ENCODE assay signal across 1 cellular context in the genomic region with DNA sequence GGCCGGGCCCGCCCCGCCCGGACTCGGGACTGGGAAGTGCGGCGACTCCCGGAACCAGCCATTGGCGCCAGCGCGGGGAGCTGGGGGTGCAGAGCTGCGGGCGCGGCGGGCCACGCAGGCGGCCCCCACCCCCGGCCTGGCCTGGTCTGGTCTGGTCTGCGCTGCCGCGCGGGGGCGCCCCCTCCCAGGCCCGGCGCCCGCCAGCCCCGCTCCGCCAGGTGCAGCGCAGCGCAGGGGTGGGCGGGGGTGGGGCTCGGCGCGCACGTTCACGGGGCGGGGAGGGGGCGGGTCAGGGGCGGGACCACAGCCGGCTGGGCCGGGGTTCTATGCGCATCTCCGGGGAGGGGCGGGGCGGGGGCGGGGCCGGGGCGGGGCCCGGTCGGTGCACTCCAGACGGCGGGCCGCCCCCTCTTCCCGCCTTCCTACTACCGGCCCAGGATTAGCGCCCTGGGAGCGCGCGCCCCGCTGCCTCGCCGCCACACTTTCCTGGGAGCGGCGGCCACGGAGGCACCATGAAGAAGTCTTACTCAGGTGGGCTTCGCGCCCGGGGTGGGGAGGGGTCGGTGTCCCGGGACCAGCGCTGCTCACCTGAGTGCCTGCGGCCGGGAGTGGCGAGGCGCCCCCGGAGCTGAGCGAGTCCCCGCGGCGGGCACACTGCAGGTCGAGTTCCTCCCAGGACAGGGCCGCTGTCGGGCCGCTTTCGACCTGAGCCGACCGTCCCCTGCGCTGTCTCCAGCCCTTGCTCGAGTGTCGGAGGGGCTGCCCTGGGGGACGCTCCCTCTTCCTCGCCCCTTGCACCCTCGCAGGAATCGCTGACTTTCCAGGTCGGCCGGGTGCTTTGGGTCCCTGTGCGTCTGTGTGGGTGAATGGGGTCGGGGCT.
TF ChIP-seq lines count a peak whose summit lies in the region.

No MANE protein-coding gene starts in this region.

TF ChIP-seq in HepG2, 621 proteins besides CTCF, POLR2A, EP300 and RAD21 (continued from another document and continues in another):
- TF ChIP-seq ZNF746 (CRISPR knock-in tag; IDR thresholded peaks at IDR 0.05) (peak; percentile 50; the same call in 1 of the 2 replicates), ZFP37 (CRISPR knock-in tag; IDR thresholded peaks at IDR 0.05; ENCODE audit: borderline replicate concordance) (no peak; the same call in 1 of the 2 replicates), ZNF20 (CRISPR knock-in tag; IDR thresholded peaks at IDR 0.05) (no peak), SOX5 (CRISPR knock-in tag; IDR thresholded peaks at IDR 0.05; ENCODE audit: borderline replicate concordance) (no peak), TOE1 (CRISPR knock-in tag; IDR thresholded peaks at IDR 0.05) (no peak), ZNF205 (CRISPR knock-in tag; IDR thresholded peaks at IDR 0.05) (peak; percentile 32; the same call in 1 of the 2 replicates), RBFOX2 (IDR thresholded peaks at IDR 0.05; ENCODE audit: low read depth, low read length) (peak; percentile 95), TMF1 (CRISPR knock-in tag; IDR thresholded peaks at IDR 0.05; ENCODE audit: low read depth) (no peak), PAF1 (CRISPR knock-in tag; IDR thresholded peaks at IDR 0.05) (no peak), SMC3 (IDR thresholded peaks at IDR 0.05; ENCODE audit: low read length) (no peak; the same call in 1 of the 2 replicates), ZNF543 (CRISPR knock-in tag; IDR thresholded peaks at IDR 0.05) (no peak; the same call in none of the 2 replicates), HOXA9 (CRISPR knock-in tag; IDR thresholded peaks at IDR 0.05; ENCODE audit: borderline replicate concordance) (no peak), ZZZ3 (CRISPR knock-in tag; IDR thresholded peaks at IDR 0.05; ENCODE audit: borderline replicate concordance) (no peak; the same call in 1 of the 2 replicates), HMG20A (CRISPR knock-in tag; IDR thresholded peaks at IDR 0.05; ENCODE audit: borderline replicate concordance) (no peak), EED (CRISPR knock-in tag; IDR thresholded peaks at IDR 0.05) (peak; percentile 85), ISL2 (CRISPR knock-in tag; IDR thresholded peaks at IDR 0.05) (no peak), ZNF224 (CRISPR knock-in tag; IDR thresholded peaks at IDR 0.05) (0 out of 2 replicates have a peak, but pooled peaks have one; percentile 21), TCF7 (IDR thresholded peaks at IDR 0.05; ENCODE audit: low read depth) (no peak), AKAP8 (CRISPR knock-in tag; IDR thresholded peaks at IDR 0.05) (0 out of 2 replicates have a peak, but pooled peaks have one; percentile 68), MED8 (CRISPR knock-in tag; IDR thresholded peaks at IDR 0.05; ENCODE audit: insufficient replicate concordance) (no peak), ZNF850 (CRISPR knock-in tag; conservative IDR thresholded peaks at IDR 0.05) (no peak)
- TF ChIP-seq, protein P1, sequence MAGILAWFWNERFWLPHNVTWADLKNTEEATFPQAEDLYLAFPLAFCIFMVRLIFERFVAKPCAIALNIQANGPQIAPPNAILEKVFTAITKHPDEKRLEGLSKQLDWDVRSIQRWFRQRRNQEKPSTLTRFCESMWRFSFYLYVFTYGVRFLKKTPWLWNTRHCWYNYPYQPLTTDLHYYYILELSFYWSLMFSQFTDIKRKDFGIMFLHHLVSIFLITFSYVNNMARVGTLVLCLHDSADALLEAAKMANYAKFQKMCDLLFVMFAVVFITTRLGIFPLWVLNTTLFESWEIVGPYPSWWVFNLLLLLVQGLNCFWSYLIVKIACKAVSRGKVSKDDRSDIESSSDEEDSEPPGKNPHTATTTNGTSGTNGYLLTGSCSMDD (CRISPR knock-in tag; IDR thresholded peaks at IDR 0.05): no peak
- TF ChIP-seq, protein P2, sequence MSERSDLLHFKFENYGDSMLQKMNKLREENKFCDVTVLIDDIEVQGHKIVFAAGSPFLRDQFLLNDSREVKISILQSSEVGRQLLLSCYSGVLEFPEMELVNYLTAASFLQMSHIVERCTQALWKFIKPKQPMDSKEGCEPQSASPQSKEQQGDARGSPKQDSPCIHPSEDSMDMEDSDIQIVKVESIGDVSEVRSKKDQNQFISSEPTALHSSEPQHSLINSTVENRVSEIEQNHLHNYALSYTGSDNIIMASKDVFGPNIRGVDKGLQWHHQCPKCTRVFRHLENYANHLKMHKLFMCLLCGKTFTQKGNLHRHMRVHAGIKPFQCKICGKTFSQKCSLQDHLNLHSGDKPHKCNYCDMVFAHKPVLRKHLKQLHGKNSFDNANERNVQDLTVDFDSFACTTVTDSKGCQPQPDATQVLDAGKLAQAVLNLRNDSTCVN (CRISPR knock-in tag; IDR thresholded peaks at IDR 0.05; ENCODE audit: borderline replicate concordance): peak; percentile 19; the same call in 1 of the 2 replicates
- TF ChIP-seq, protein P3, sequence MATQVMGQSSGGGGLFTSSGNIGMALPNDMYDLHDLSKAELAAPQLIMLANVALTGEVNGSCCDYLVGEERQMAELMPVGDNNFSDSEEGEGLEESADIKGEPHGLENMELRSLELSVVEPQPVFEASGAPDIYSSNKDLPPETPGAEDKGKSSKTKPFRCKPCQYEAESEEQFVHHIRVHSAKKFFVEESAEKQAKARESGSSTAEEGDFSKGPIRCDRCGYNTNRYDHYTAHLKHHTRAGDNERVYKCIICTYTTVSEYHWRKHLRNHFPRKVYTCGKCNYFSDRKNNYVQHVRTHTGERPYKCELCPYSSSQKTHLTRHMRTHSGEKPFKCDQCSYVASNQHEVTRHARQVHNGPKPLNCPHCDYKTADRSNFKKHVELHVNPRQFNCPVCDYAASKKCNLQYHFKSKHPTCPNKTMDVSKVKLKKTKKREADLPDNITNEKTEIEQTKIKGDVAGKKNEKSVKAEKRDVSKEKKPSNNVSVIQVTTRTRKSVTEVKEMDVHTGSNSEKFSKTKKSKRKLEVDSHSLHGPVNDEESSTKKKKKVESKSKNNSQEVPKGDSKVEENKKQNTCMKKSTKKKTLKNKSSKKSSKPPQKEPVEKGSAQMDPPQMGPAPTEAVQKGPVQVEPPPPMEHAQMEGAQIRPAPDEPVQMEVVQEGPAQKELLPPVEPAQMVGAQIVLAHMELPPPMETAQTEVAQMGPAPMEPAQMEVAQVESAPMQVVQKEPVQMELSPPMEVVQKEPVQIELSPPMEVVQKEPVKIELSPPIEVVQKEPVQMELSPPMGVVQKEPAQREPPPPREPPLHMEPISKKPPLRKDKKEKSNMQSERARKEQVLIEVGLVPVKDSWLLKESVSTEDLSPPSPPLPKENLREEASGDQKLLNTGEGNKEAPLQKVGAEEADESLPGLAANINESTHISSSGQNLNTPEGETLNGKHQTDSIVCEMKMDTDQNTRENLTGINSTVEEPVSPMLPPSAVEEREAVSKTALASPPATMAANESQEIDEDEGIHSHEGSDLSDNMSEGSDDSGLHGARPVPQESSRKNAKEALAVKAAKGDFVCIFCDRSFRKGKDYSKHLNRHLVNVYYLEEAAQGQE (IDR thresholded peaks at IDR 0.05; ENCODE audit: borderline replicate concordance in 1 of 2, low read depth in 1 of 2, low read length in 2 of 2): no peak
- TF ChIP-seq, protein P4, sequence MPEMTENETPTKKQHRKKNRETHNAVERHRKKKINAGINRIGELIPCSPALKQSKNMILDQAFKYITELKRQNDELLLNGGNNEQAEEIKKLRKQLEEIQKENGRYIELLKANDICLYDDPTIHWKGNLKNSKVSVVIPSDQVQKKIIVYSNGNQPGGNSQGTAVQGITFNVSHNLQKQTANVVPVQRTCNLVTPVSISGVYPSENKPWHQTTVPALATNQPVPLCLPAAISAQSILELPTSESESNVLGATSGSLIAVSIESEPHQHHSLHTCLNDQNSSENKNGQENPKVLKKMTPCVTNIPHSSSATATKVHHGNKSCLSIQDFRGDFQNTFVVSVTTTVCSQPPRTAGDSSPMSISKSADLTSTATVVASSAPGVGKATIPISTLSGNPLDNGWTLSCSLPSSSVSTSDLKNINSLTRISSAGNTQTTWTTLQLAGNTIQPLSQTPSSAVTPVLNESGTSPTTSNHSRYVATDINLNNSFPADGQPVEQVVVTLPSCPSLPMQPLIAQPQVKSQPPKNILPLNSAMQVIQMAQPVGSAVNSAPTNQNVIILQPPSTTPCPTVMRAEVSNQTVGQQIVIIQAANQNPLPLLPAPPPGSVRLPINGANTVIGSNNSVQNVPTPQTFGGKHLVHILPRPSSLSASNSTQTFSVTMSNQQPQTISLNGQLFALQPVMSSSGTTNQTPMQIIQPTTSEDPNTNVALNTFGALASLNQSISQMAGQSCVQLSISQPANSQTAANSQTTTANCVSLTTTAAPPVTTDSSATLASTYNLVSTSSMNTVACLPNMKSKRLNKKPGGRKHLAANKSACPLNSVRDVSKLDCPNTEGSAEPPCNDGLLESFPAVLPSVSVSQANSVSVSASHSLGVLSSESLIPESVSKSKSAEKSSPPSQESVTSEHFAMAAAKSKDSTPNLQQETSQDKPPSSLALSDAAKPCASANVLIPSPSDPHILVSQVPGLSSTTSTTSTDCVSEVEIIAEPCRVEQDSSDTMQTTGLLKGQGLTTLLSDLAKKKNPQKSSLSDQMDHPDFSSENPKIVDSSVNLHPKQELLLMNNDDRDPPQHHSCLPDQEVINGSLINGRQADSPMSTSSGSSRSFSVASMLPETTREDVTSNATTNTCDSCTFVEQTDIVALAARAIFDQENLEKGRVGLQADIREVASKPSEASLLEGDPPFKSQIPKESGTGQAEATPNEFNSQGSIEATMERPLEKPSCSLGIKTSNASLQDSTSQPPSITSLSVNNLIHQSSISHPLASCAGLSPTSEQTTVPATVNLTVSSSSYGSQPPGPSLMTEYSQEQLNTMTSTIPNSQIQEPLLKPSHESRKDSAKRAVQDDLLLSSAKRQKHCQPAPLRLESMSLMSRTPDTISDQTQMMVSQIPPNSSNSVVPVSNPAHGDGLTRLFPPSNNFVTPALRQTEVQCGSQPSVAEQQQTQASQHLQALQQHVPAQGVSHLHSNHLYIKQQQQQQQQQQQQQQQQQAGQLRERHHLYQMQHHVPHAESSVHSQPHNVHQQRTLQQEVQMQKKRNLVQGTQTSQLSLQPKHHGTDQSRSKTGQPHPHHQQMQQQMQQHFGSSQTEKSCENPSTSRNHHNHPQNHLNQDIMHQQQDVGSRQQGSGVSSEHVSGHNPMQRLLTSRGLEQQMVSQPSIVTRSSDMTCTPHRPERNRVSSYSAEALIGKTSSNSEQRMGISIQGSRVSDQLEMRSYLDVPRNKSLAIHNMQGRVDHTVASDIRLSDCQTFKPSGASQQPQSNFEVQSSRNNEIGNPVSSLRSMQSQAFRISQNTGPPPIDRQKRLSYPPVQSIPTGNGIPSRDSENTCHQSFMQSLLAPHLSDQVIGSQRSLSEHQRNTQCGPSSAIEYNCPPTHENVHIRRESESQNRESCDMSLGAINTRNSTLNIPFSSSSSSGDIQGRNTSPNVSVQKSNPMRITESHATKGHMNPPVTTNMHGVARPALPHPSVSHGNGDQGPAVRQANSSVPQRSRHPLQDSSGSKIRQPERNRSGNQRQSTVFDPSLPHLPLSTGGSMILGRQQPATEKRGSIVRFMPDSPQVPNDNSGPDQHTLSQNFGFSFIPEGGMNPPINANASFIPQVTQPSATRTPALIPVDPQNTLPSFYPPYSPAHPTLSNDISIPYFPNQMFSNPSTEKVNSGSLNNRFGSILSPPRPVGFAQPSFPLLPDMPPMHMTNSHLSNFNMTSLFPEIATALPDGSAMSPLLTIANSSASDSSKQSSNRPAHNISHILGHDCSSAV (CRISPR knock-in tag; IDR thresholded peaks at IDR 0.05; ENCODE audit: borderline replicate concordance): no peak
- TF ChIP-seq, protein P5, sequence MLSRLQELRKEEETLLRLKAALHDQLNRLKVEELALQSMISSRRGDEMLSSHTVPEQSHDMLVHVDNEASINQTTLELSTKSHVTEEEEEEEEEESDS (CRISPR knock-in tag; IDR thresholded peaks at IDR 0.05; ENCODE audit: borderline replicate concordance): no peak
- TF ChIP-seq, protein P6, sequence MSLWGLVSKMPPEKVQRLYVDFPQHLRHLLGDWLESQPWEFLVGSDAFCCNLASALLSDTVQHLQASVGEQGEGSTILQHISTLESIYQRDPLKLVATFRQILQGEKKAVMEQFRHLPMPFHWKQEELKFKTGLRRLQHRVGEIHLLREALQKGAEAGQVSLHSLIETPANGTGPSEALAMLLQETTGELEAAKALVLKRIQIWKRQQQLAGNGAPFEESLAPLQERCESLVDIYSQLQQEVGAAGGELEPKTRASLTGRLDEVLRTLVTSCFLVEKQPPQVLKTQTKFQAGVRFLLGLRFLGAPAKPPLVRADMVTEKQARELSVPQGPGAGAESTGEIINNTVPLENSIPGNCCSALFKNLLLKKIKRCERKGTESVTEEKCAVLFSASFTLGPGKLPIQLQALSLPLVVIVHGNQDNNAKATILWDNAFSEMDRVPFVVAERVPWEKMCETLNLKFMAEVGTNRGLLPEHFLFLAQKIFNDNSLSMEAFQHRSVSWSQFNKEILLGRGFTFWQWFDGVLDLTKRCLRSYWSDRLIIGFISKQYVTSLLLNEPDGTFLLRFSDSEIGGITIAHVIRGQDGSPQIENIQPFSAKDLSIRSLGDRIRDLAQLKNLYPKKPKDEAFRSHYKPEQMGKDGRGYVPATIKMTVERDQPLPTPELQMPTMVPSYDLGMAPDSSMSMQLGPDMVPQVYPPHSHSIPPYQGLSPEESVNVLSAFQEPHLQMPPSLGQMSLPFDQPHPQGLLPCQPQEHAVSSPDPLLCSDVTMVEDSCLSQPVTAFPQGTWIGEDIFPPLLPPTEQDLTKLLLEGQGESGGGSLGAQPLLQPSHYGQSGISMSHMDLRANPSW (CRISPR knock-in tag; IDR thresholded peaks at IDR 0.05; ENCODE audit: borderline replicate concordance): no peak
- TF ChIP-seq, protein P7, sequence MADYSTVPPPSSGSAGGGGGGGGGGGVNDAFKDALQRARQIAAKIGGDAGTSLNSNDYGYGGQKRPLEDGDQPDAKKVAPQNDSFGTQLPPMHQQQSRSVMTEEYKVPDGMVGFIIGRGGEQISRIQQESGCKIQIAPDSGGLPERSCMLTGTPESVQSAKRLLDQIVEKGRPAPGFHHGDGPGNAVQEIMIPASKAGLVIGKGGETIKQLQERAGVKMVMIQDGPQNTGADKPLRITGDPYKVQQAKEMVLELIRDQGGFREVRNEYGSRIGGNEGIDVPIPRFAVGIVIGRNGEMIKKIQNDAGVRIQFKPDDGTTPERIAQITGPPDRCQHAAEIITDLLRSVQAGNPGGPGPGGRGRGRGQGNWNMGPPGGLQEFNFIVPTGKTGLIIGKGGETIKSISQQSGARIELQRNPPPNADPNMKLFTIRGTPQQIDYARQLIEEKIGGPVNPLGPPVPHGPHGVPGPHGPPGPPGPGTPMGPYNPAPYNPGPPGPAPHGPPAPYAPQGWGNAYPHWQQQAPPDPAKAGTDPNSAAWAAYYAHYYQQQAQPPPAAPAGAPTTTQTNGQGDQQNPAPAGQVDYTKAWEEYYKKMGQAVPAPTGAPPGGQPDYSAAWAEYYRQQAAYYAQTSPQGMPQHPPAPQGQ (CRISPR knock-in tag; IDR thresholded peaks at IDR 0.05; ENCODE audit: borderline replicate concordance): no peak
